In genomic region chr5:139118804-139119203, GRCh38 we compare ENCODE assay signal across 33 cellular contexts.
"Had no signal": no experiment of that assay in that cellular context is flagged by ENCODE, and none has a peak within 500 bp of the region (broad histone marks: within the 10 kb centered on the region; RNA-seq: fewer than 3 reads in every experiment).

No MANE protein-coding gene starts in this region.

- H3K9me3 ChIP-seq: MG63, Peyer's patch, SJSA1, SK-N-SH had no signal

- H3K27ac ChIP-seq: Peyer's patch, SJSA1 had no signal

- H3K27me3 Mint-ChIP-seq: activated CD4-positive, alpha-beta T cell treated with anti-CD3 and anti-CD28 coated beads, Interleukin-2, amount 10 ng/mL, durations not matched to agents 24 days and 14 days; activated CD8-positive, alpha-beta T cell treated with anti-CD3 and anti-CD28 coated beads for 36 hours; activated naive CD4-positive, alpha-beta T cell treated with anti-CD3 and anti-CD28 coated beads, Interleukin-2, amount 50 U/mL, for 24 hours; activated naive CD8-positive, alpha-beta T cell treated with anti-CD3 and anti-CD28 coated beads, Interleukin-2, amount 10 ng/mL, durations not matched to agents 7 days and 5 days; activated T-cell treated with anti-CD3 and anti-CD28 coated beads, Interleukin-2, amount 50 U/mL, for 24 hours; brain; central memory CD8-positive, alpha-beta T cell had no signal

- H3K4me1 Mint-ChIP-seq: activated CD4-positive, alpha-beta T cell treated with anti-CD3 and anti-CD28 coated beads, Interleukin-2, amount 10 ng/mL, durations not matched to agents 24 days and 14 days; activated naive CD4-positive, alpha-beta T cell treated with anti-CD3 and anti-CD28 coated beads, Interleukin-2, amount 50 U/mL, for 24 hours; activated naive CD8-positive, alpha-beta T cell treated with anti-CD3 and anti-CD28 coated beads, Interleukin-2, amount 10 ng/mL, durations not matched to agents 7 days and 5 days; central memory CD8-positive, alpha-beta T cell had no signal

- ATAC-seq: activated CD8-positive, alpha-beta T cell treated with anti-CD3 and anti-CD28 coated beads for 36 hours; PC-3 had no signal

- H3K27me3 ChIP-seq: MG63, Peyer's patch, SJSA1 had no signal

- H3K27ac Mint-ChIP-seq: activated CD4-positive, alpha-beta T cell treated with anti-CD3 and anti-CD28 coated beads, Interleukin-2, amount 10 ng/mL, durations not matched to agents 24 days and 14 days; activated CD8-positive, alpha-beta T cell treated with anti-CD3 and anti-CD28 coated beads for 36 hours; activated naive CD4-positive, alpha-beta T cell treated with anti-CD3 and anti-CD28 coated beads, Interleukin-2, amount 50 U/mL, for 24 hours; activated naive CD8-positive, alpha-beta T cell treated with anti-CD3 and anti-CD28 coated beads, Interleukin-2, amount 10 ng/mL, durations not matched to agents 7 days and 5 days; activated T-cell treated with anti-CD3 and anti-CD28 coated beads, Interleukin-2, amount 50 U/mL, for 24 hours; activated T-helper 2 cell treated with anti-CD3 and anti-CD28 coated beads, Interferon-gamma antibody, Interleukin-2, Interleukin-4, amounts not matched to agents 10 μg/mL and 5 μg/mL and 100 μg/mL, durations not matched to agents 14 hours and 24 hours and 36 hours; T-helper 1 cell treated with Interleukin-12 subunit alpha and Interleukin-12 subunit beta and Interleukin-4 antibody, amounts not matched to agents 30 μg/mL and 1 μg/mL, for 36 hours; T-helper 2 cell treated with Interferon-gamma antibody and Interleukin-4, amounts not matched to agents 5 μg/mL and 100 μg/mL, for 36 hours had no signal

- H3K9me3 Mint-ChIP-seq: activated CD4-positive, alpha-beta T cell treated with anti-CD3 and anti-CD28 coated beads, Interleukin-2, amount 10 ng/mL, durations not matched to agents 24 days and 14 days; activated CD8-positive, alpha-beta T cell treated with anti-CD3 and anti-CD28 coated beads for 36 hours; activated naive CD4-positive, alpha-beta T cell treated with anti-CD3 and anti-CD28 coated beads, Interleukin-2, amount 50 U/mL, for 24 hours; activated naive CD8-positive, alpha-beta T cell treated with anti-CD3 and anti-CD28 coated beads, Interleukin-2, amount 10 ng/mL, durations not matched to agents 7 days and 5 days; activated T-cell treated with anti-CD3 and anti-CD28 coated beads, Interleukin-2, amount 50 U/mL, for 24 hours; activated T-helper 2 cell treated with anti-CD3 and anti-CD28 coated beads, Interferon-gamma antibody, Interleukin-2, Interleukin-4, amounts not matched to agents 10 μg/mL and 5 μg/mL and 100 μg/mL, durations not matched to agents 14 hours and 24 hours and 36 hours; brain; central memory CD8-positive, alpha-beta T cell; T-helper 1 cell treated with Interleukin-12 subunit alpha and Interleukin-12 subunit beta and Interleukin-4 antibody, amounts not matched to agents 30 μg/mL and 1 μg/mL, for 36 hours; T-helper 2 cell treated with Interferon-gamma antibody and Interleukin-4, amounts not matched to agents 5 μg/mL and 100 μg/mL, for 36 hours had no signal

- H3K4me3 Mint-ChIP-seq: activated CD4-positive, alpha-beta T cell treated with anti-CD3 and anti-CD28 coated beads, Interleukin-2, amount 10 ng/mL, durations not matched to agents 24 days and 14 days; activated CD8-positive, alpha-beta T cell treated with anti-CD3 and anti-CD28 coated beads for 36 hours; activated naive CD4-positive, alpha-beta T cell treated with anti-CD3 and anti-CD28 coated beads, Interleukin-2, amount 50 U/mL, for 24 hours; activated naive CD8-positive, alpha-beta T cell treated with anti-CD3 and anti-CD28 coated beads, Interleukin-2, amount 10 ng/mL, durations not matched to agents 7 days and 5 days; activated T-cell treated with anti-CD3 and anti-CD28 coated beads, Interleukin-2, amount 50 U/mL, for 24 hours; brain; central memory CD8-positive, alpha-beta T cell; T-helper 1 cell treated with Interleukin-12 subunit alpha and Interleukin-12 subunit beta and Interleukin-4 antibody, amounts not matched to agents 30 μg/mL and 1 μg/mL, for 36 hours; T-helper 2 cell treated with Interferon-gamma antibody and Interleukin-4, amounts not matched to agents 5 μg/mL and 100 μg/mL, for 36 hours had no signal

- H3K4me1 ChIP-seq: Peyer's patch, SJSA1 had no signal

- DNase-seq: activated CD4-positive, alpha-beta T cell treated with anti-CD3 and anti-CD28 coated beads, Interleukin-2, amount 10 ng/mL, durations not matched to agents 24 days and 14 days; activated CD4-positive, alpha-beta T cell treated with anti-CD3 and anti-CD28 coated beads, Interleukin-2, amount 50 U/mL, for 4 hours; activated CD8-positive, alpha-beta T cell treated with anti-CD3 and anti-CD28 coated beads for 36 hours; activated gamma-delta T cell; activated naive CD4-positive, alpha-beta T cell treated with Interleukin-2 at 50 U/mL for 16 hours; activated naive CD8-positive, alpha-beta T cell treated with anti-CD3 and anti-CD28 coated beads, Interleukin-2, amount 10 ng/mL, durations not matched to agents 7 days and 5 days; activated T-cell treated with anti-CD3 and anti-CD28 coated beads, Interleukin-2, amount 50 U/mL, for 24 hours; amygdala; Kasumi-1; KG1; MG63; NCI-H1048; NCI-H1105 treated with DMSO at 0.1 percent for 48 hours; NCI-H1436; NCI-H1694; NCI-H1930; NCI-H2081 treated with DMSO at 0.1 percent for 48 hours; NCI-H226; NCI-H446 treated with DMSO at 0.1 percent for 48 hours; NCI-H524 treated with DMSO at 0.1 percent for 48 hours; NK-92 treated with Interleukin-12 subunit alpha and Interleukin-12 subunit beta, amount 100 ng/mL, for 24 hours; PC-3; Peyer's patch; RPMI8226; SHP77 treated with DMSO at 0.1 percent for 48 hours; SK-N-SH had no signal

- H3K4me3 ChIP-seq: MG63, Peyer's patch, SJSA1 had no signal
